In the genomic region with DNA sequence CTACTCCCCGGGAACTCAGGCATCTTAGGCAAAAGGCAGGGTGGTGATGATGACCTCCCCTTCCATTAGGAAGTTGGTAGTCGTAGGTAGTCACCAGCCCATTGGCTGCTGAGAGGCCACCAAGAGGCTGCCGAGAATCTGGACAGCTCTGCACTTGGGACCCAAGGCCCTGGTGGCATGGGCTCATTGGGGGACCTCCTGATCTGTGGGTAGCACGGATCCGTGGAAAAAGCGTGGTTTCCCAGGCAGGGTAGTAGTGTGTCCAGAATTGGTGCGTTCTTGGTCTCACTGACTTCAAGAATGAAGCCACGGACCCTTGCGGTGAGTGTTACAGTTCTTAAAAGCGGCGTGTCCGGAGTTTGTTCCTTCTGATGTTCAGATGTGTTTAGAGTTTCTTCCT, we compare ENCODE assay signal across 35 cellular contexts.
"Had no signal": no experiment of that assay in that cellular context is flagged by ENCODE, and none has a peak within 500 bp of the region (broad histone marks: within the 10 kb centered on the region; RNA-seq: fewer than 3 reads in every experiment).

No MANE protein-coding gene starts in this region.

- H3K27me3 ChIP-seq: adrenal gland, body of pancreas, brain microvascular endothelial cell, breast epithelium had no signal

- H3K27me3 Mint-ChIP-seq: activated B cell treated with CpG ODN at 0.5 μM for 24 hours; activated CD4-positive, alpha-beta memory T cell treated with anti-CD3 and anti-CD28 coated beads for 36 hours; activated CD4-positive, alpha-beta T cell treated with anti-CD3 and anti-CD28 coated beads, Interleukin-2, amount 10 ng/mL, durations not matched to agents 24 days and 14 days; activated CD8-positive, alpha-beta T cell treated with anti-CD3 and anti-CD28 coated beads for 36 hours; activated naive CD8-positive, alpha-beta T cell treated with anti-CD3 and anti-CD28 coated beads for 36 hours; activated T-helper 17 cell treated with anti-CD3 and anti-CD28 coated beads, Interleukin-2, amount 50 U/mL, for 72 hours had no signal

- H3K4me3 Mint-ChIP-seq: activated B cell treated with CpG ODN at 0.5 μM for 24 hours; activated CD4-positive, alpha-beta memory T cell treated with anti-CD3 and anti-CD28 coated beads for 36 hours; activated CD4-positive, alpha-beta T cell treated with anti-CD3 and anti-CD28 coated beads, Interleukin-2, amount 10 ng/mL, durations not matched to agents 24 days and 14 days; activated CD8-positive, alpha-beta T cell treated with anti-CD3 and anti-CD28 coated beads for 36 hours; activated naive CD4-positive, alpha-beta T cell treated with anti-CD3 and anti-CD28 coated beads for 36 hours; activated naive CD8-positive, alpha-beta T cell treated with anti-CD3 and anti-CD28 coated beads for 36 hours; activated T-cell treated with anti-CD3 and anti-CD28 coated beads, Interleukin-2, amount 50 U/mL, for 4 hours; activated T-cell treated with anti-CD3 and anti-CD28 coated beads, Interleukin-2, amount 50 U/mL, for 72 hours; activated T-helper 1 cell treated with anti-CD3 and anti-CD28 coated beads, Interleukin-12 subunit alpha, Interleukin-12 subunit beta, Interleukin-2, Interleukin-4 antibody, amounts not matched to agents 30 ng/mL and 10 ng/mL and 1 ng/mL, durations not matched to agents 14 hours and 24 hours and 36 hours; activated T-helper 17 cell treated with anti-CD3 and anti-CD28 coated beads, Interleukin-2, amount 50 U/mL, for 72 hours; T-helper 1 cell treated with Interleukin-12 subunit alpha and Interleukin-12 subunit beta and Interleukin-4 antibody, amounts not matched to agents 30 μg/mL and 1 μg/mL, for 36 hours; T-helper 2 cell treated with Interferon-gamma antibody and Interleukin-4, amounts not matched to agents 5 μg/mL and 100 μg/mL, for 36 hours had no signal

- H3K27ac Mint-ChIP-seq: activated B cell treated with CpG ODN at 0.5 μM for 24 hours; activated CD4-positive, alpha-beta memory T cell treated with anti-CD3 and anti-CD28 coated beads for 36 hours; activated CD4-positive, alpha-beta T cell treated with anti-CD3 and anti-CD28 coated beads, Interleukin-2, amount 10 ng/mL, durations not matched to agents 24 days and 14 days; activated CD8-positive, alpha-beta T cell treated with anti-CD3 and anti-CD28 coated beads for 36 hours; activated naive CD4-positive, alpha-beta T cell treated with anti-CD3 and anti-CD28 coated beads for 36 hours; activated naive CD4-positive, alpha-beta T cell treated with anti-CD3 and anti-CD28 coated beads, Interleukin-2, amount 50 U/mL, for 72 hours; activated naive CD8-positive, alpha-beta T cell treated with anti-CD3 and anti-CD28 coated beads for 36 hours; activated T-cell treated with anti-CD3 and anti-CD28 coated beads, Interleukin-2, amount 50 U/mL, for 72 hours; activated T-helper 1 cell treated with anti-CD3 and anti-CD28 coated beads, Interleukin-12 subunit alpha, Interleukin-12 subunit beta, Interleukin-2, Interleukin-4 antibody, amounts not matched to agents 30 ng/mL and 10 ng/mL and 1 ng/mL, durations not matched to agents 14 hours and 24 hours and 36 hours; activated T-helper 17 cell treated with anti-CD3 and anti-CD28 coated beads, Interleukin-2, amount 50 U/mL, for 72 hours; T-helper 1 cell treated with Interleukin-12 subunit alpha and Interleukin-12 subunit beta and Interleukin-4 antibody, amounts not matched to agents 30 μg/mL and 1 μg/mL, for 36 hours; T-helper 2 cell treated with Interferon-gamma antibody and Interleukin-4, amounts not matched to agents 5 μg/mL and 100 μg/mL, for 36 hours had no signal

- ATAC-seq: activated CD8-positive, alpha-beta T cell treated with anti-CD3 and anti-CD28 coated beads for 36 hours; activated naive CD4-positive, alpha-beta T cell treated with anti-CD3 and anti-CD28 coated beads, Interleukin-2, amount 50 U/mL, for 72 hours; activated T-cell treated with anti-CD3 and anti-CD28 coated beads, Interleukin-2, amount 50 U/mL, for 4 hours; activated T-cell treated with anti-CD3 and anti-CD28 coated beads, Interleukin-2, amount 50 U/mL, for 72 hours; activated T-helper 17 cell treated with anti-CD3 and anti-CD28 coated beads, Interleukin-2, amount 50 U/mL, for 72 hours; body of pancreas had no signal

- H3K4me3 ChIP-seq: adrenal gland, body of pancreas, breast epithelium had no signal

- H3K9me3 ChIP-seq: adrenal gland, body of pancreas, breast epithelium had no signal

- H3K36me3 Mint-ChIP-seq: activated naive CD8-positive, alpha-beta T cell treated with anti-CD3 and anti-CD28 coated beads for 36 hours had no signal

- H3K4me1 ChIP-seq: adrenal gland, body of pancreas, breast epithelium had no signal

- H3K27ac ChIP-seq: adrenal gland, body of pancreas, brain microvascular endothelial cell, breast epithelium, VCaP had no signal

- H3K4me1 Mint-ChIP-seq: activated B cell treated with CpG ODN at 0.5 μM for 24 hours; activated CD4-positive, alpha-beta T cell treated with anti-CD3 and anti-CD28 coated beads, Interleukin-2, amount 10 ng/mL, durations not matched to agents 24 days and 14 days; activated naive CD8-positive, alpha-beta T cell treated with anti-CD3 and anti-CD28 coated beads for 36 hours; activated T-helper 17 cell treated with anti-CD3 and anti-CD28 coated beads, Interleukin-2, amount 50 U/mL, for 72 hours had no signal

- H3K36me3 ChIP-seq: adrenal gland, brain microvascular endothelial cell, breast epithelium had no signal

- DNase-seq: activated B cell treated with CpG ODN at 0.5 μM for 24 hours; activated CD4-positive, alpha-beta memory T cell treated with anti-CD3 and anti-CD28 coated beads for 36 hours; activated CD4-positive, alpha-beta T cell treated with anti-CD3 and anti-CD28 coated beads for 4 hours; activated CD4-positive, alpha-beta T cell treated with anti-CD3 and anti-CD28 coated beads, Interleukin-2, amount 10 ng/mL, durations not matched to agents 24 days and 14 days; activated CD4-positive, alpha-beta T cell treated with anti-CD3 and anti-CD28 coated beads, Interleukin-2, amount 50 U/mL, for 1 hour; activated CD4-positive, alpha-beta T cell treated with anti-CD3 and anti-CD28 coated beads, Interleukin-2, amount 50 U/mL, for 4 hours; activated CD4-positive, CD25-positive, alpha-beta regulatory T cell treated with anti-CD3 and anti-CD28 coated beads, Interleukin-2, amount 50 U/mL, for 72 hours; activated CD8-positive, alpha-beta memory T cell treated with anti-CD3 and anti-CD28 coated beads, Interleukin-2, amount 50 U/mL, for 4 hours; activated CD8-positive, alpha-beta T cell treated with anti-CD3 and anti-CD28 coated beads for 36 hours; activated effector memory CD4-positive, alpha-beta T cell treated with anti-CD3 and anti-CD28 coated beads, Interleukin-2, amount 50 U/mL, for 16 hours; activated gamma-delta T cell treated with Interleukin-2 at 50 U/mL for 16 hours; activated naive CD4-positive, alpha-beta T cell; activated naive CD4-positive, alpha-beta T cell treated with anti-CD3 and anti-CD28 coated beads for 36 hours; activated naive CD4-positive, alpha-beta T cell treated with anti-CD3 and anti-CD28 coated beads, Interleukin-2, amount 50 U/mL, for 16 hours; activated naive CD8-positive, alpha-beta T cell treated with anti-CD3 and anti-CD28 coated beads for 36 hours; activated T-cell treated with anti-CD3 and anti-CD28 coated beads for 4 hours; activated T-cell treated with anti-CD3 and anti-CD28 coated beads, Interleukin-2, amount 50 U/mL, for 1 hour; activated T-cell treated with anti-CD3 and anti-CD28 coated beads, Interleukin-2, amount 50 U/mL, for 4 hours; activated T-cell treated with anti-CD3 and anti-CD28 coated beads, Interleukin-2, amount 50 U/mL, for 72 hours; adrenal gland; amniotic stem cell; aorta; body of pancreas; brain microvascular endothelial cell; central memory CD4-positive, alpha-beta T cell; T-helper 1 cell; T-helper 2 cell; T-helper 9 cell had no signal
